Comparison of ENCODE assay signal across 1 cellular context in genomic region chr2:112794841-112795240, GRCh38.
TF ChIP-seq lines count a peak whose summit lies in the region.

No MANE protein-coding gene starts in this region.

TF ChIP-seq in K562, 482 proteins besides CTCF, POLR2A, EP300 and RAD21 (continues in another document):
- TF ChIP-seq, protein P1, sequence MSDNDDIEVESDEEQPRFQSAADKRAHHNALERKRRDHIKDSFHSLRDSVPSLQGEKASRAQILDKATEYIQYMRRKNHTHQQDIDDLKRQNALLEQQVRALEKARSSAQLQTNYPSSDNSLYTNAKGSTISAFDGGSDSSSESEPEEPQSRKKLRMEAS (CRISPR knock-in tag; IDR thresholded peaks at IDR 0.05) = no peak
- TF ChIP-seq TEAD2 (tag; IDR thresholded peaks at IDR 0.05) = no peak
- no peak for TF ChIP-seq FOXK1 (CRISPR knock-in tag; IDR thresholded peaks at IDR 0.05; ENCODE audit: borderline replicate concordance)
- TF ChIP-seq, protein P2, sequence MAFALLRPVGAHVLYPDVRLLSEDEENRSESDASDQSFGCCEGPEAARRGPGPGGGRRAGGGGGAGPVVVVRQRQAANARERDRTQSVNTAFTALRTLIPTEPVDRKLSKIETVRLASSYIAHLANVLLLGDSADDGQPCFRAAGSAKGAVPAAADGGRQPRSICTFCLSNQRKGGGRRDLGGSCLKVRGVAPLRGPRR (CRISPR knock-in tag; IDR thresholded peaks at IDR 0.05) = peak; percentile 48; the same call in 1 of the 2 replicates
- no peak for TF ChIP-seq CTBP1 (IDR thresholded peaks at IDR 0.05; ENCODE audit: borderline replicate concordance)
- no peak for TF ChIP-seq NR2C2 (CRISPR knock-in tag; IDR thresholded peaks at IDR 0.05)
- peak; percentile 35; the same call in 1 of the 2 replicates for TF ChIP-seq NR2C2 (tag; IDR thresholded peaks at IDR 0.05)
- TF ChIP-seq RBBP5 (IDR thresholded peaks at IDR 0.05; ENCODE audit: borderline replicate concordance, insufficient read depth, low read length, poor library complexity, severe bottlenecking) = no peak
- TF ChIP-seq RBM14 (IDR thresholded peaks at IDR 0.05; ENCODE audit: borderline replicate concordance, insufficient read depth, low read depth, low read length) = no peak
- peak; percentile 93 for TF ChIP-seq HDAC8 (tag; IDR thresholded peaks at IDR 0.05)
- no peak for TF ChIP-seq ERF (CRISPR knock-in tag; IDR thresholded peaks at IDR 0.05)
- TF ChIP-seq ZFP91 (CRISPR knock-in tag; IDR thresholded peaks at IDR 0.05) = no peak
- TF ChIP-seq HNRNPL (IDR thresholded peaks at IDR 0.05; ENCODE audit: low read depth, low read length) = no peak
- TF ChIP-seq SPI1 (IDR thresholded peaks at IDR 0.05; ENCODE audit: borderline replicate concordance, low read depth, low read length) = no peak
- no peak for TF ChIP-seq FOSL1 (tag; conservative IDR thresholded peaks at IDR 0.05)
- no peak for TF ChIP-seq PHF8 (IDR thresholded peaks at IDR 0.05; ENCODE audit: borderline replicate concordance, low read length)
- TF ChIP-seq, protein P3, sequence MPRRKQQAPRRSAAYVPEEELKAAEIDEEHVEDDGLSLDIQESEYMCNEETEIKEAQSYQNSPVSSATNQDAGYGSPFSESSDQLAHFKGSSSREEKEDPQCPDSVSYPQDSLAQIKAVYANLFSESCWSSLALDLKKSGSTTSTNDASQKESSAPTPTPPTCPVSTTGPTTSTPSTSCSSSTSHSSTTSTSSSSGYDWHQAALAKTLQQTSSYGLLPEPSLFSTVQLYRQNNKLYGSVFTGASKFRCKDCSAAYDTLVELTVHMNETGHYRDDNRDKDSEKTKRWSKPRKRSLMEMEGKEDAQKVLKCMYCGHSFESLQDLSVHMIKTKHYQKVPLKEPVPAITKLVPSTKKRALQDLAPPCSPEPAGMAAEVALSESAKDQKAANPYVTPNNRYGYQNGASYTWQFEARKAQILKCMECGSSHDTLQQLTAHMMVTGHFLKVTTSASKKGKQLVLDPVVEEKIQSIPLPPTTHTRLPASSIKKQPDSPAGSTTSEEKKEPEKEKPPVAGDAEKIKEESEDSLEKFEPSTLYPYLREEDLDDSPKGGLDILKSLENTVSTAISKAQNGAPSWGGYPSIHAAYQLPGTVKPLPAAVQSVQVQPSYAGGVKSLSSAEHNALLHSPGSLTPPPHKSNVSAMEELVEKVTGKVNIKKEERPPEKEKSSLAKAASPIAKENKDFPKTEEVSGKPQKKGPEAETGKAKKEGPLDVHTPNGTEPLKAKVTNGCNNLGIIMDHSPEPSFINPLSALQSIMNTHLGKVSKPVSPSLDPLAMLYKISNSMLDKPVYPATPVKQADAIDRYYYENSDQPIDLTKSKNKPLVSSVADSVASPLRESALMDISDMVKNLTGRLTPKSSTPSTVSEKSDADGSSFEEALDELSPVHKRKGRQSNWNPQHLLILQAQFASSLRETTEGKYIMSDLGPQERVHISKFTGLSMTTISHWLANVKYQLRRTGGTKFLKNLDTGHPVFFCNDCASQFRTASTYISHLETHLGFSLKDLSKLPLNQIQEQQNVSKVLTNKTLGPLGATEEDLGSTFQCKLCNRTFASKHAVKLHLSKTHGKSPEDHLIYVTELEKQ (CRISPR knock-in tag; IDR thresholded peaks at IDR 0.05) = no peak
- TF ChIP-seq RREB1 (CRISPR knock-in tag; IDR thresholded peaks at IDR 0.05) = no peak
- TF ChIP-seq, protein P4, sequence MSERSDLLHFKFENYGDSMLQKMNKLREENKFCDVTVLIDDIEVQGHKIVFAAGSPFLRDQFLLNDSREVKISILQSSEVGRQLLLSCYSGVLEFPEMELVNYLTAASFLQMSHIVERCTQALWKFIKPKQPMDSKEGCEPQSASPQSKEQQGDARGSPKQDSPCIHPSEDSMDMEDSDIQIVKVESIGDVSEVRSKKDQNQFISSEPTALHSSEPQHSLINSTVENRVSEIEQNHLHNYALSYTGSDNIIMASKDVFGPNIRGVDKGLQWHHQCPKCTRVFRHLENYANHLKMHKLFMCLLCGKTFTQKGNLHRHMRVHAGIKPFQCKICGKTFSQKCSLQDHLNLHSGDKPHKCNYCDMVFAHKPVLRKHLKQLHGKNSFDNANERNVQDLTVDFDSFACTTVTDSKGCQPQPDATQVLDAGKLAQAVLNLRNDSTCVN (CRISPR knock-in tag; IDR thresholded peaks at IDR 0.05) = no peak
- no peak for TF ChIP-seq HDGF (IDR thresholded peaks at IDR 0.05)
- TF ChIP-seq EP400 (IDR thresholded peaks at IDR 0.05) = no peak
- TF ChIP-seq NFIC (IDR thresholded peaks at IDR 0.05) = no peak
- TF ChIP-seq ZNF445 (CRISPR knock-in tag; IDR thresholded peaks at IDR 0.05; ENCODE audit: low read depth) = no peak
- TF ChIP-seq, protein P5, sequence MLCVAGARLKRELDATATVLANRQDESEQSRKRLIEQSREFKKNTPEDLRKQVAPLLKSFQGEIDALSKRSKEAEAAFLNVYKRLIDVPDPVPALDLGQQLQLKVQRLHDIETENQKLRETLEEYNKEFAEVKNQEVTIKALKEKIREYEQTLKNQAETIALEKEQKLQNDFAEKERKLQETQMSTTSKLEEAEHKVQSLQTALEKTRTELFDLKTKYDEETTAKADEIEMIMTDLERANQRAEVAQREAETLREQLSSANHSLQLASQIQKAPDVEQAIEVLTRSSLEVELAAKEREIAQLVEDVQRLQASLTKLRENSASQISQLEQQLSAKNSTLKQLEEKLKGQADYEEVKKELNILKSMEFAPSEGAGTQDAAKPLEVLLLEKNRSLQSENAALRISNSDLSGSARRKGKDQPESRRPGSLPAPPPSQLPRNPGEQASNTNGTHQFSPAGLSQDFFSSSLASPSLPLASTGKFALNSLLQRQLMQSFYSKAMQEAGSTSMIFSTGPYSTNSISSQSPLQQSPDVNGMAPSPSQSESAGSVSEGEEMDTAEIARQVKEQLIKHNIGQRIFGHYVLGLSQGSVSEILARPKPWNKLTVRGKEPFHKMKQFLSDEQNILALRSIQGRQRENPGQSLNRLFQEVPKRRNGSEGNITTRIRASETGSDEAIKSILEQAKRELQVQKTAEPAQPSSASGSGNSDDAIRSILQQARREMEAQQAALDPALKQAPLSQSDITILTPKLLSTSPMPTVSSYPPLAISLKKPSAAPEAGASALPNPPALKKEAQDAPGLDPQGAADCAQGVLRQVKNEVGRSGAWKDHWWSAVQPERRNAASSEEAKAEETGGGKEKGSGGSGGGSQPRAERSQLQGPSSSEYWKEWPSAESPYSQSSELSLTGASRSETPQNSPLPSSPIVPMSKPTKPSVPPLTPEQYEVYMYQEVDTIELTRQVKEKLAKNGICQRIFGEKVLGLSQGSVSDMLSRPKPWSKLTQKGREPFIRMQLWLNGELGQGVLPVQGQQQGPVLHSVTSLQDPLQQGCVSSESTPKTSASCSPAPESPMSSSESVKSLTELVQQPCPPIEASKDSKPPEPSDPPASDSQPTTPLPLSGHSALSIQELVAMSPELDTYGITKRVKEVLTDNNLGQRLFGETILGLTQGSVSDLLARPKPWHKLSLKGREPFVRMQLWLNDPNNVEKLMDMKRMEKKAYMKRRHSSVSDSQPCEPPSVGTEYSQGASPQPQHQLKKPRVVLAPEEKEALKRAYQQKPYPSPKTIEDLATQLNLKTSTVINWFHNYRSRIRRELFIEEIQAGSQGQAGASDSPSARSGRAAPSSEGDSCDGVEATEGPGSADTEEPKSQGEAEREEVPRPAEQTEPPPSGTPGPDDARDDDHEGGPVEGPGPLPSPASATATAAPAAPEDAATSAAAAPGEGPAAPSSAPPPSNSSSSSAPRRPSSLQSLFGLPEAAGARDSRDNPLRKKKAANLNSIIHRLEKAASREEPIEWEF (CRISPR knock-in tag; IDR thresholded peaks at IDR 0.05) = no peak
- TF ChIP-seq ZKSCAN3 (CRISPR knock-in tag; IDR thresholded peaks at IDR 0.05) = no peak
- TF ChIP-seq THRA (IDR thresholded peaks at IDR 0.05) = no peak
- no peak for TF ChIP-seq NCOA1 (IDR thresholded peaks at IDR 0.05; ENCODE audit: low read depth)
- TF ChIP-seq ZNF232 (CRISPR knock-in tag; IDR thresholded peaks at IDR 0.05) = no peak
- no peak for TF ChIP-seq LEF1 (IDR thresholded peaks at IDR 0.05)
- TF ChIP-seq FOXJ3 (CRISPR knock-in tag; IDR thresholded peaks at IDR 0.05) = no peak
- TF ChIP-seq SMAD3 (CRISPR knock-in tag; conservative IDR thresholded peaks at IDR 0.05) = 0 out of 2 replicates have a peak, but pooled peaks have one; percentile 9
- TF ChIP-seq CREBBP (IDR thresholded peaks at IDR 0.05; ENCODE audit: low read depth, low read length) = no peak
- TF ChIP-seq RBM17 (IDR thresholded peaks at IDR 0.05; ENCODE audit: borderline replicate concordance, low read depth, low read length) = no peak
- TF ChIP-seq NR2C1 (IDR thresholded peaks at IDR 0.05) = no peak
- peak; percentile 73 for TF ChIP-seq NR2C1 (tag; IDR thresholded peaks at IDR 0.05)
- TF ChIP-seq, protein P6, sequence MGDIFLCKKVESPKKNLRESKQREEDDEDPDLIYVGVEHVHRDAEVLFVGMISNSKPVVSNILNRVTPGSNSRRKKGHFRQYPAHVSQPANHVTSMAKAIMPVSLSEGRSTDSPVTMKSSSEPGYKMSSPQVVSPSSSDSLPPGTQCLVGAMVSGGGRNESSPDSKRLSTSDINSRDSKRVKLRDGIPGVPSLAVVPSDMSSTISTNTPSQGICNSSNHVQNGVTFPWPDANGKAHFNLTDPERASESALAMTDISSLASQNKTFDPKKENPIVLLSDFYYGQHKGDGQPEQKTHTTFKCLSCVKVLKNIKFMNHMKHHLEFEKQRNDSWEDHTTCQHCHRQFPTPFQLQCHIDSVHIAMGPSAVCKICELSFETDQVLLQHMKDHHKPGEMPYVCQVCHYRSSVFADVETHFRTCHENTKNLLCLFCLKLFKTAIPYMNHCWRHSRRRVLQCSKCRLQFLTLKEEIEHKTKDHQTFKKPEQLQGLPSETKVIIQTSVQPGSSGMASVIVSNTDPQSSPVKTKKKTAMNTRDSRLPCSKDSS (IDR thresholded peaks at IDR 0.05; ENCODE audit: low read depth, partially characterized antibody) = no peak
- TF ChIP-seq RBM22 (IDR thresholded peaks at IDR 0.05; ENCODE audit: low read depth, low read length, poor library complexity, severe bottlenecking) = no peak
- TF ChIP-seq PHF20 (IDR thresholded peaks at IDR 0.05; ENCODE audit: partially characterized antibody) = no peak
- no peak for TF ChIP-seq PTBP1 (IDR thresholded peaks at IDR 0.05; ENCODE audit: low read depth, low read length)
- TF ChIP-seq ATF1 (CRISPR knock-in tag; IDR thresholded peaks at IDR 0.05) = no peak
- TF ChIP-seq ATF1 (tag; IDR thresholded peaks at IDR 0.05) = no peak
- TF ChIP-seq MECOM (CRISPR knock-in tag; IDR thresholded peaks at IDR 0.05) = peak; percentile 55; the same call in 1 of the 2 replicates
- no peak for TF ChIP-seq NUFIP1 (IDR thresholded peaks at IDR 0.05; ENCODE audit: partially characterized antibody)
- no peak for TF ChIP-seq MTF1 (CRISPR knock-in tag; IDR thresholded peaks at IDR 0.05; ENCODE audit: borderline replicate concordance)
- TF ChIP-seq JUNB (CRISPR knock-in tag; conservative IDR thresholded peaks at IDR 0.05) = no peak
- TF ChIP-seq ETV5 (CRISPR knock-in tag; IDR thresholded peaks at IDR 0.05; ENCODE audit: low read depth) = no peak
